In the genomic region with DNA sequence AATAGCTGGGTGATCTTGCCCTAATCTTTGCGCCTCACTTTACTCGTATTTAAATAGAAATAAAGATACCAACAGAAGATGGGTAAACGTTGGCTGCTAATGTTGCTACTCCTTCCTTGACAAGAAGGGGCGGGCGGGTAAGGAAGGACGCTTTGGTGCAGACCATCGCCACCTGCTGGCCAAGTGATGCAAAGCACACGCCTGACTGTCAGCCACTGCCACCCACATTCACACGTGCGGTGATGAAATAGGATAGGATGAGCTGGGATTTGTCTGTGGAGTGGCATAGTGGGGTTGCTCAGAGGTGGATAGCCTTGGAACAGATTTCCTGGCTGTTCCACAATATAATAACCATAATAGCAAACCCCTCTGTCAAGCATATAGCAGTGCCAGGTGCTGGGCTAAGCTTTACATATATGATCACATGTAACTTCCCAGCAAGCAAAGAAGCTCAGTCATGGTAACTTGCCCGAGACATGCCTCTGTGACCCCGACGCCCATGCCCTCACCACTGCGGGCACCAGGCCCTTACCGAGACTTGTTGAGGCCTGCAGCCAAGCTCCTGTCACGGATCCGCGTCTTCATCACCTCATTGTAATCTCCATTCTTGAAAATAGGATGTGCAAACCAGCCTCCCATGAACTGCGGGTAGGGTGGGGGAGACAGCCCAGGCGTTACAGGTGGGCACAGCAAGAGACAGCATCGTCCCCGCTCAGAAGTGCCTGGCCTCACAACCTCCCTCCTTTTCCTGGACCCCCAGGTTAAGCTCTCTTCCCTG, we compare ENCODE assay signal across 9 cellular contexts. TPM values are rescaled to one million over a fixed set of nuclear protein-coding genes. Genes with fewer than 3 reads are reported as not detected.
A peak's percentile ranks its signal among the peaks of the same experiment; 100 is the strongest.
DNase-seq lines count a peak whose midpoint lies in the region; ATAC-seq and TF ChIP-seq lines count a peak whose summit lies in the region.
"Had no signal": no experiment of that assay in that cellular context is flagged by ENCODE, and none has a peak within 500 bp of the region (broad histone marks: within the 10 kb centered on the region; RNA-seq: fewer than 3 reads in every experiment).

No MANE protein-coding gene starts in this region.

- no peaks in the 10 kb centered on the region for H3K27me3 ChIP-seq in adrenal gland
- no peaks in the 10 kb centered on the region for H3K27me3 ChIP-seq in left ventricle myocardium inferior (ENCODE audit: low read depth)
- no peaks in the 10 kb centered on the region for H3K27me3 ChIP-seq in sigmoid colon

- H3K9me3 ChIP-seq in T-helper 17 cell (ENCODE audit: control insufficient read depth, low read length, poor library complexity, severe bottlenecking) (no peaks in the 10 kb centered on the region), adrenal gland (replicated peaks in 1 of 3) (no peaks in the 10 kb centered on the region), left ventricle myocardium inferior (replicated peaks) (peaks cover 11% of the 10 kb centered on the region), sigmoid colon (peaks cover 0 to 6% (median 0%) of the 10 kb centered on the region in 4 donors)

- H3K4me3 Mint-ChIP-seq in T-helper 17 cell: no peak overlapping the region

- peaks cover 11% of the 10 kb centered on the region for H3K4me1 Mint-ChIP-seq in T-helper 17 cell

- ATAC-seq in HG02759 (IDR thresholded peaks at IDR 0.05; ENCODE audit: unreplicated experiment) (peak; percentile 73), T-helper 17 cell (peak; percentile 92)

- no peak overlapping the region for H3K4me3 ChIP-seq in adrenal gland
- H3K4me3 ChIP-seq in left ventricle myocardium inferior: no peak overlapping the region
- H3K4me3 ChIP-seq in sigmoid colon: no peak overlapping the region

- TF ChIP-seq CTCF in GM12873 (IDR thresholded peaks at IDR 0.05; ENCODE audit: insufficient read depth, low read depth, low read length, missing control alignments) (peak; percentile 98), adrenal gland (IDR thresholded peaks at IDR 0.05) (peak; percentile 79 to 90 (median 86)), left ventricle myocardium inferior (IDR thresholded peaks at IDR 0.05; ENCODE audit: borderline replicate concordance) (peak; percentile 90), sigmoid colon (IDR thresholded peaks at IDR 0.05) (peak; percentile 51 to 83 (median 64))

- intact Hi-C loops in adrenal gland (cut with DNase I) (loop anchor here in 1 of 2 donors (5.0 kb wide), 1 partner anchor 805 kb away; no protein-coding TSS in a partner anchor), left ventricle myocardium inferior (cut with micrococcal nuclease) (no loop called here), sigmoid colon (cut with DNase I) (no loop called here)

- no peaks in the 10 kb centered on the region for H3K27me3 Mint-ChIP-seq in T-helper 17 cell

- 41 to 45% (median 44%) methylated on average over 20 to 22 of the region's 22 CpGs for WGBS in adrenal gland, 4 donors
- 49 to 52% methylated on average over 22 of the region's 22 CpGs for WGBS in sigmoid colon, 2 donors

- no peak overlapping the region for H3K27ac Mint-ChIP-seq in T-helper 17 cell

- no peak overlapping the region for H3K27ac ChIP-seq in adrenal gland
- H3K27ac ChIP-seq in left ventricle myocardium inferior (replicated peaks): peak overlapping the region; percentile 53
- no peak overlapping the region for H3K27ac ChIP-seq in sigmoid colon

- H3K36me3 ChIP-seq in adrenal gland (replicated peaks in 1 of 2) (no peaks in the 10 kb centered on the region), left ventricle myocardium inferior (no peaks in the 10 kb centered on the region), sigmoid colon (no peaks in the 10 kb centered on the region)

- peaks cover 4% of the 10 kb centered on the region for H3K36me3 Mint-ChIP-seq in T-helper 17 cell (ENCODE audit: low read depth)

- TF ChIP-seq POLR2A in adrenal gland (IDR thresholded peaks at IDR 0.05) (no peak), sigmoid colon (IDR thresholded peaks at IDR 0.05) (no peak)

- DNase-seq in NCI-H146 (lab: John Stamatoyannopoulos, UW): peak; percentile 80
- DNase-seq in T-helper 17 cell: peak; percentile 51 to 70 (median 58)
- peak; percentile 71 to 90 (median 81) for DNase-seq in adrenal gland
- peak; percentile 58 for DNase-seq in left ventricle myocardium inferior
- peak; percentile 74 for DNase-seq in sigmoid colon
- DNase-seq in putamen (ENCODE audit: low spot score): no peak

- H3K4me1 ChIP-seq in adrenal gland (replicated peaks in 1 of 2) (no peaks in the 10 kb centered on the region), left ventricle myocardium inferior (peaks cover 14% of the 10 kb centered on the region), sigmoid colon (no peaks in the 10 kb centered on the region)

- no peak for TF ChIP-seq EP300 in sigmoid colon (IDR thresholded peaks at IDR 0.05)

RNA-seq across cellular contexts. Expression of a gene that starts 39.3 kb away (rescaled TPM):
- total RNA-seq in T-helper 17 cell (under 1 TPM; 0.07 to 0.10 TPM), adrenal gland (under 1 TPM in 2 of 8 donors, not detected in 6; 0.17 to 0.69 TPM), left ventricle myocardium inferior (not detected), sigmoid colon (under 1 TPM in 1 of 4 donors, not detected in 3; under 0.01 TPM)
- polyA plus RNA-seq in adrenal gland (not detected), sigmoid colon (under 1 TPM in 2 of 3 donors, not detected in 1; 0.03 to 0.23 TPM)
- total RNA-seq: skeletal muscle tissue had no signal

RNA-seq across cellular contexts. Expression of a gene that starts 56.0 kb away (rescaled TPM):
- total RNA-seq in T-helper 17 cell (100 to 1,000 TPM; 128 to 138 TPM), adrenal gland (100 to 1,000 TPM in 4 of 8 donors, 10 to 100 TPM in 4; 50.0 to 115 (median 96.3) TPM), left ventricle myocardium inferior (58.1 TPM), sigmoid colon (10 to 100 TPM; 51.8 to 63.3 (median 59.8) TPM)
- polyA plus RNA-seq in adrenal gland (100 to 1,000 TPM in 1 of 3 donors, 10 to 100 TPM in 2; 51.5 to 145 (median 53.9) TPM), sigmoid colon (10 to 100 TPM; 23.4 to 47.9 (median 25.7) TPM)
